9 cellular contexts compared by ENCODE assay signal in the genomic region with DNA sequence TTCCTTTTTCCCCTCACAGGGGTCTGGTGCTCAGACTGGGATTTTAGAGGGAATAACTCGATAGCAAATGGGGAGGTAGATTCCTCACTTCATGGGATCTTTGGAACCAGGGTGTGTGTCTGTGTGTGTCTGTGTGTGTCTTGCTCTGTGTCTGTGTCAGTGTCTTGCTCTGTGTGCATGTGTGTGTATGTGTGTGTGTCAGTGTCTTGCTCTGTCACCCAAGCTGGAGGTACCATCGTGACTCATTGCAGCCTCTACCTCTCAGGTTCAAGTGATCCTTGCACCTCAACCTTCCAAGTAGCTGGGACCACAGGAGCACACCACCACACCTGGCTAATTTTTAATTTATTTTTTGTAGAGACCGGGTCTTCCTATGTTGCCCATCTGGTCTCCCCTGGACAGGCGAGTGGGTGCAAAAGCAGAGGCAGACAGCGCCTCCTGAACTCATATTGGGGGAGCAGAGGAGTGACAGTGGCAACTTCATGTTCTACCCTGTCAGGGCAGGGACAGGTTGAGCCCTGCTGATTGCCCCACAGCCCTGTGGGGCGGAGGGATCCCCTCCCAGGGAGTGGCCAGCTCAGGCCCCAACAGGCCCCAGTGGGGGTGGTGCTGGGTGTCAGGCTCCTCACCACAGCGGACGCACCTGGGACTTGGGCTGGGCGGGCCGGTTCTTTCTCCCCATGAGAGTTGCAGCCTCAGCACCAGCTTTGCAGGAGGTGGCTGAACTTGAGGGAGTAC. TPM values are rescaled to one million over a fixed set of nuclear protein-coding genes. Genes with fewer than 3 reads are reported as not detected.
DNase-seq lines count a peak whose midpoint lies in the region; ATAC-seq and TF ChIP-seq lines count a peak whose summit lies in the region.
"Had no signal": no experiment of that assay in that cellular context is flagged by ENCODE, and none has a peak within 500 bp of the region (broad histone marks: within the 10 kb centered on the region; RNA-seq: fewer than 3 reads in every experiment).

No MANE protein-coding gene starts in this region.

- peaks cover 98 to 100% (median 99%) of the 10 kb centered on the region in 10 experiments for H3K4me1 ChIP-seq in BLaER1 treated with 17β-estradiol and CSF1 and Interleukin-3, amounts not matched to agents 10 nM and 100 nM
- H3K4me1 ChIP-seq in MM.1S (ENCODE audit: low read length) (peaks cover 47% of the 10 kb centered on the region), endodermal cell (ENCODE audit: control insufficient read depth, insufficient read depth, low read length) (no peaks in the 10 kb centered on the region)

- WGBS in endodermal cell (ENCODE audit: insufficient coverage in 1 of 2, insufficient read length in 1 of 2), 2 experiments, result 91 to 92% methylated on average over 5 to 10 of the region's 10 CpGs

- no peak overlapping the region for H3K27ac Mint-ChIP-seq in activated CD8-positive, alpha-beta memory T cell treated with anti-CD3 and anti-CD28 coated beads, Interleukin-2, amount 10 ng/mL, durations not matched to agents 7 days and 5 days
- no peak overlapping the region for H3K27ac Mint-ChIP-seq in endodermal cell

- H2AFZ ChIP-seq in MM.1S (ENCODE audit: low read length), result 0 out of 2 replicates have a peak overlapping the region, but pooled peaks have one; percentile 1

- H3K27me3 Mint-ChIP-seq in activated CD8-positive, alpha-beta memory T cell treated with anti-CD3 and anti-CD28 coated beads, Interleukin-2, amount 10 ng/mL, durations not matched to agents 7 days and 5 days, result no peaks in the 10 kb centered on the region
- H3K27me3 Mint-ChIP-seq in endodermal cell (ENCODE audit: insufficient read depth), result no peaks in the 10 kb centered on the region

- H3K36me3 Mint-ChIP-seq in activated CD8-positive, alpha-beta memory T cell treated with anti-CD3 and anti-CD28 coated beads, Interleukin-2, amount 10 ng/mL, durations not matched to agents 7 days and 5 days, result no peaks in the 10 kb centered on the region
- H3K36me3 Mint-ChIP-seq in endodermal cell (ENCODE audit: low read depth), result peaks cover 2% of the 10 kb centered on the region

- H3K27me3 ChIP-seq in BLaER1 treated with 17β-estradiol and CSF1 and Interleukin-3, amounts not matched to agents 10 nM and 100 nM, result no peaks in the 10 kb centered on the region
- H3K27me3 ChIP-seq in MM.1S (replicated peaks; ENCODE audit: insufficient read depth, low read length), result no peaks in the 10 kb centered on the region
- H3K27me3 ChIP-seq in endodermal cell (ENCODE audit: control insufficient read depth, insufficient read depth, low read length, poor library complexity, severe bottlenecking), result no peaks in the 10 kb centered on the region

- CTCF ChIA-PET in activated CD8-positive, alpha-beta memory T cell treated with anti-CD3 and anti-CD28 coated beads, Interleukin-2, amount 10 ng/mL, durations not matched to agents 7 days and 5 days (lab: Charles Lee), result interaction anchor here (1.6 kb wide), 1 partner anchor 10 kb away, joined by 6 read pairs; the partner anchor contains the start of gene SEMA4B

- no peak overlapping the region for H3K4me3 Mint-ChIP-seq in activated CD8-positive, alpha-beta memory T cell treated with anti-CD3 and anti-CD28 coated beads, Interleukin-2, amount 10 ng/mL, durations not matched to agents 7 days and 5 days
- H3K4me3 Mint-ChIP-seq in endodermal cell, result no peak overlapping the region

- peak; percentile 47 for ATAC-seq in GM21423 (IDR thresholded peaks at IDR 0.05; ENCODE audit: unreplicated experiment)
- ATAC-seq in activated CD8-positive, alpha-beta memory T cell treated with anti-CD3 and anti-CD28 coated beads, Interleukin-2, amount 10 ng/mL, durations not matched to agents 7 days and 5 days, result no peak

- peak overlapping the region; percentile 81 to 98 (median 94) for H3K4me2 ChIP-seq in BLaER1 treated with 17β-estradiol and CSF1 and Interleukin-3, amounts not matched to agents 10 nM and 100 nM
- H3K4me2 ChIP-seq in MM.1S (ENCODE audit: low read depth, low read length), result peak overlapping the region; percentile 70

- TF ChIP-seq CTCF in MM.1S (IDR thresholded peaks at IDR 0.05; ENCODE audit: low read length), result no peak
- no peak for TF ChIP-seq CTCF in endodermal cell (conservative IDR thresholded peaks at IDR 0.05)

- H3K27ac ChIP-seq in BLaER1 treated with 17β-estradiol and CSF1 and Interleukin-3, amounts not matched to agents 10 nM and 100 nM, result peak overlapping the region; percentile 44 to 98 (median 90); a peak in 21 of 22 replicates
- H3K27ac ChIP-seq in MM.1S (ENCODE audit: low read length), result peak overlapping the region; percentile 94
- no peak overlapping the region for H3K27ac ChIP-seq in endodermal cell (ENCODE audit: low read depth, low read length)

- peaks cover 0 to 17% (median 0%) of the 10 kb centered on the region in 11 experiments; a peak in 8 of 22 replicates for H3K36me3 ChIP-seq in BLaER1 treated with 17β-estradiol and CSF1 and Interleukin-3, amounts not matched to agents 10 nM and 100 nM
- H3K36me3 ChIP-seq in MM.1S (replicated peaks; ENCODE audit: insufficient read depth, low read length) (no peaks in the 10 kb centered on the region), endodermal cell (ENCODE audit: control insufficient read depth, insufficient read depth, low read length) (no peaks in the 10 kb centered on the region)

- no peaks in the 10 kb centered on the region for H3K9me3 ChIP-seq in BLaER1 treated with 17β-estradiol and CSF1 and Interleukin-3, amounts not matched to agents 10 nM and 100 nM (replicated peaks in 1 of 11)
- no peaks in the 10 kb centered on the region for H3K9me3 ChIP-seq in MM.1S (replicated peaks; ENCODE audit: insufficient read depth, low read length)
- no peaks in the 10 kb centered on the region for H3K9me3 ChIP-seq in endodermal cell (ENCODE audit: control insufficient read depth, low read length)

- H3K9me2 ChIP-seq in MM.1S (replicated peaks; ENCODE audit: insufficient read depth, low read length), result no peaks in the 10 kb centered on the region

- peak overlapping the region in 8 of 10 experiments; percentile 13 to 61 (median 44); a peak in 15 of 20 replicates for H3K4me3 ChIP-seq in BLaER1 treated with 17β-estradiol and CSF1 and Interleukin-3, amounts not matched to agents 10 nM and 100 nM
- H3K4me3 ChIP-seq in MM.1S (ENCODE audit: low read length) (peak overlapping the region; percentile 41), endodermal cell (ENCODE audit: low read length) (no peak overlapping the region)

- peak; percentile 96 for DNase-seq in MM.1S
- DNase-seq in kidney tubule cell (ENCODE audit: low spot score), result peak; percentile 72
- no peak for DNase-seq in NCI-H187 (lab: John Stamatoyannopoulos, UW)
- DNase-seq in activated CD8-positive, alpha-beta memory T cell treated with anti-CD3 and anti-CD28 coated beads, Interleukin-2, amount 10 ng/mL, durations not matched to agents 7 days and 5 days, result no peak
- no peak for DNase-seq in NCI-H2227 (lab: John Stamatoyannopoulos, UW; ENCODE audit: unreplicated experiment)
- DNase-seq in endodermal cell, result no peak
- DNase-seq: NCI-H2227 treated with DMSO at 0.1 percent for 48 hours had no signal

- H4K20me1 ChIP-seq in BLaER1 treated with 17β-estradiol and CSF1 and Interleukin-3, amounts not matched to agents 10 nM and 100 nM, result peaks cover 0 to 63% (median 0%) of the 10 kb centered on the region in 11 experiments; a peak in 4 of 22 replicates
- H4K20me1 ChIP-seq in MM.1S (ENCODE audit: insufficient read depth, low read length), result no peaks in the 10 kb centered on the region

- peak overlapping the region; percentile 48 to 90 (median 78); a peak in 21 of 22 replicates for H3K9ac ChIP-seq in BLaER1 treated with 17β-estradiol and CSF1 and Interleukin-3, amounts not matched to agents 10 nM and 100 nM
- peak overlapping the region; percentile 69 for H3K9ac ChIP-seq in MM.1S (ENCODE audit: low read length)
- no peak overlapping the region for H3K9ac ChIP-seq in endodermal cell (ENCODE audit: extremely low read depth, low read length, poor library complexity, severe bottlenecking)

- H3K79me2 ChIP-seq in MM.1S (ENCODE audit: low read length), result peaks cover 59% of the 10 kb centered on the region

- H3K4me1 Mint-ChIP-seq in activated CD8-positive, alpha-beta memory T cell treated with anti-CD3 and anti-CD28 coated beads, Interleukin-2, amount 10 ng/mL, durations not matched to agents 7 days and 5 days, result peaks cover 28% of the 10 kb centered on the region
- no peaks in the 10 kb centered on the region for H3K4me1 Mint-ChIP-seq in endodermal cell

- peaks cover 30% of the 10 kb centered on the region for H3F3A ChIP-seq in MM.1S (ENCODE audit: insufficient read depth, low read length)

- H3K9me3 Mint-ChIP-seq in activated CD8-positive, alpha-beta memory T cell treated with anti-CD3 and anti-CD28 coated beads, Interleukin-2, amount 10 ng/mL, durations not matched to agents 7 days and 5 days (ENCODE audit: low read depth), result no peaks in the 10 kb centered on the region
- H3K9me3 Mint-ChIP-seq in endodermal cell, result no peaks in the 10 kb centered on the region

RNA-seq across cellular contexts. Expression of gene SEMA4B, which starts 10.4 kb away (rescaled TPM):
- 10 to 100 TPM in 1 of 2 experiments, 1 to 10 TPM in 1; 6.0 to 13.8 TPM for total RNA-seq in activated CD8-positive, alpha-beta memory T cell treated with anti-CD3 and anti-CD28 coated beads, Interleukin-2, amount 10 ng/mL, durations not matched to agents 7 days and 5 days
- total RNA-seq in endodermal cell, result 10 to 100 TPM; 25.1 to 33.1 TPM
- polyA plus RNA-seq in endodermal cell (2013, experiment 1 of 2), result 20.3 TPM
- 19.6 TPM for polyA plus RNA-seq in endodermal cell (2013, experiment 2 of 2)

RNA-seq across cellular contexts. Expression of gene CIB1, which starts 43.0 kb away (rescaled TPM):
- 100 to 1,000 TPM; 120 to 127 TPM for total RNA-seq in activated CD8-positive, alpha-beta memory T cell treated with anti-CD3 and anti-CD28 coated beads, Interleukin-2, amount 10 ng/mL, durations not matched to agents 7 days and 5 days
- total RNA-seq in endodermal cell, result 10 to 100 TPM; 31.3 to 34.0 TPM
- 19.0 TPM for polyA plus RNA-seq in endodermal cell (2013, experiment 1 of 2)
- polyA plus RNA-seq in endodermal cell (2013, experiment 2 of 2), result 19.4 TPM

RNA-seq across cellular contexts. Expression of gene GDPGP1, which starts 43.2 kb away (rescaled TPM):
- 1 to 10 TPM; 7.0 to 9.8 TPM for total RNA-seq in activated CD8-positive, alpha-beta memory T cell treated with anti-CD3 and anti-CD28 coated beads, Interleukin-2, amount 10 ng/mL, durations not matched to agents 7 days and 5 days
- 1 to 10 TPM; 4.8 to 5.4 TPM for total RNA-seq in endodermal cell
- polyA plus RNA-seq in endodermal cell (2013, experiment 1 of 2), result 1.9 TPM
- 3.3 TPM for polyA plus RNA-seq in endodermal cell (2013, experiment 2 of 2)

RNA-seq across cellular contexts. Expression of gene TTLL13, which starts 58.6 kb away (rescaled TPM):
- total RNA-seq in activated CD8-positive, alpha-beta memory T cell treated with anti-CD3 and anti-CD28 coated beads, Interleukin-2, amount 10 ng/mL, durations not matched to agents 7 days and 5 days, result 1 to 10 TPM in 1 of 2 experiments, under 1 TPM in 1; 0.80 to 1.1 TPM
- total RNA-seq in endodermal cell, result under 1 TPM; 0.15 to 0.46 TPM
- 0.21 TPM for polyA plus RNA-seq in endodermal cell (2013, experiment 1 of 2)
- not detected for polyA plus RNA-seq in endodermal cell (2013, experiment 2 of 2)

Comparison
In these comparisons a context has a peak if more than half of its experiments do, and no peak if none do; other contexts are left out.
1. DNase-seq: peak in MM.1S (single experiment) and kidney tubule cell (single experiment); none in NCI-H187 (0 of 2), activated CD8-positive, alpha-beta memory T cell treated with anti-CD3 and anti-CD28 coated beads, Interleukin-2, amount 10 ng/mL, durations not matched to agents 7 days and 5 days (single experiment), NCI-H2227 (single experiment) and endodermal cell (single experiment).